10 cellular contexts compared by ENCODE assay signal in genomic region chr9:97853056-97853843, GRCh38. TPM values are rescaled to one million over a fixed set of nuclear protein-coding genes. Genes with fewer than 3 reads are reported as not detected.
DNase-seq lines count a peak whose midpoint lies in the region; ATAC-seq, FAIRE-seq and TF ChIP-seq lines count a peak whose summit lies in the region.
"Had no signal": no experiment of that assay in that cellular context is flagged by ENCODE, and none has a peak within 500 bp of the region (broad histone marks: within the 10 kb centered on the region; RNA-seq: fewer than 3 reads in every experiment).

FOXE1 (plus strand) TSS chr9:97853226; CDS start chr9:97853915, 689 bp downstream.

- no peak for TF ChIP-seq CTCF in activated CD8-positive, alpha-beta T cell treated with anti-CD3 and anti-CD28 coated beads for 36 hours (IDR thresholded peaks at IDR 0.05)
- TF ChIP-seq CTCF in keratinocyte (optimal IDR thresholded peaks at IDR 0.05 in 1 of 3, IDR thresholded peaks at IDR 0.05 in 1 of 3, conservative IDR thresholded peaks at IDR 0.05 in 1 of 3; ENCODE audit: extremely low read depth in 1 of 3, insufficient read depth in 2 of 3, low read length in 3 of 3) = no peak

- CTCF ChIA-PET in activated CD4-positive, alpha-beta T cell treated with anti-CD3 and anti-CD28 coated beads for 36 hours (lab: Charles Lee) = interaction anchor here (0.7 kb wide), 1 partner anchor 1984 kb away, joined by 3 read pairs; no protein-coding TSS in a partner anchor
- CTCF ChIA-PET in activated CD8-positive, alpha-beta T cell treated with anti-CD3 and anti-CD28 coated beads for 36 hours (lab: Charles Lee) = interaction anchor here (1.3 to 1.5 kb wide), 3 partner anchors 9 to 52 kb away, joined by 3 to 6 read pairs (median 4); no protein-coding TSS in a partner anchor

- H3K4me1 ChIP-seq in keratinocyte (ENCODE audit: control insufficient read depth, extremely low read depth, insufficient read depth, low read length) (peaks cover 12% of the 10 kb centered on the region), subcutaneous abdominal adipose tissue (ENCODE audit: control insufficient read depth in 5 of 5, insufficient read depth in 5 of 5, low read length in 5 of 5) (peaks cover 0 to 43% (median 31%) of the 10 kb centered on the region in 5 donors)

- H3K27ac ChIP-seq in keratinocyte (ENCODE audit: control insufficient read depth, insufficient read depth, low read length) (no peak within 1 kb of the TSS), subcutaneous abdominal adipose tissue (ENCODE audit: low read depth, low read length) (no peak within 1 kb of the TSS)

- peaks cover 28% of the 10 kb centered on the region for H3K4me1 Mint-ChIP-seq in activated CD4-positive, alpha-beta T cell treated with anti-CD3 and anti-CD28 coated beads for 36 hours
- peaks cover 33% of the 10 kb centered on the region for H3K4me1 Mint-ChIP-seq in activated CD8-positive, alpha-beta T cell treated with anti-CD3 and anti-CD28 coated beads for 36 hours (ENCODE audit: low read depth)

- peak; percentile 29 for DNase-seq in activated CD4-positive, alpha-beta T cell treated with anti-CD3 and anti-CD28 coated beads for 36 hours
- no peak for DNase-seq in activated CD4-positive, alpha-beta T cell treated with anti-CD3 and anti-CD28 coated beads, Interleukin-2, amount 50 U/mL, for 48 hours
- no peak for DNase-seq in activated CD8-positive, alpha-beta T cell treated with anti-CD3 and anti-CD28 coated beads for 36 hours
- DNase-seq in keratinocyte (ENCODE audit: low read depth, low spot score) (no peak), SHP77 treated with DMSO at 0.1 percent for 48 hours (lab: John Stamatoyannopoulos, UW) (no peak), NCI-H774 (lab: John Stamatoyannopoulos, UW) (no peak)

- H3K27me3 ChIP-seq in keratinocyte (ENCODE audit: control insufficient read depth, extremely low read depth, insufficient read depth, low read length) (peaks cover 55% of the 10 kb centered on the region), subcutaneous abdominal adipose tissue (ENCODE audit: control insufficient read depth in 5 of 5, insufficient read depth in 4 of 5, low read length in 5 of 5) (peaks cover 68 to 89% (median 88%) of the 10 kb centered on the region in 5 donors)

- intact Hi-C loops in activated CD4-positive, alpha-beta T cell treated with anti-CD3 and anti-CD28 coated beads for 36 hours (cut with DNase I, micrococcal nuclease) = loop anchor here (2.0 to 5.0 kb wide), 3 partner anchors 49 to 351 kb away; partner anchors contain the start of gene TMOD1 (in 1 of the 2)
- intact Hi-C loops in activated CD8-positive, alpha-beta T cell treated with anti-CD3 and anti-CD28 coated beads for 36 hours (cut with micrococcal nuclease) = no loop called here

- peak within 1 kb of the TSS; percentile 40 to 69 (median 62) for H3K4me3 ChIP-seq in keratinocyte (ENCODE audit: control insufficient read depth in 2 of 3, extremely low read depth in 1 of 3, insufficient read depth in 2 of 3, low read depth in 1 of 3, low read length in 3 of 3)
- peak within 1 kb of the TSS; percentile 29 to 60 (median 48) for H3K4me3 ChIP-seq in subcutaneous abdominal adipose tissue (ENCODE audit: low read depth in 1 of 5, low read length in 5 of 5)

- H3K9ac ChIP-seq in keratinocyte (ENCODE audit: control insufficient read depth, extremely low read depth, insufficient read depth, low read length) = peak within 1 kb of the TSS; percentile 50
- peak within 1 kb of the TSS in 1 of 5 donors; percentile 35 for H3K9ac ChIP-seq in subcutaneous abdominal adipose tissue (ENCODE audit: low read length in 5 of 5)

- no peaks in the 10 kb centered on the region for H3K9me1 ChIP-seq in keratinocyte (ENCODE audit: control insufficient read depth, extremely low read depth, insufficient read depth, low read length)

- FAIRE-seq in keratinocyte (lab: Jason Lieb, UNC) = no peak

- no peaks in the 10 kb centered on the region for H4K20me1 ChIP-seq in keratinocyte (ENCODE audit: control insufficient read depth, extremely low read depth, insufficient read depth, low read length)

- POLR2A ChIA-PET in activated CD4-positive, alpha-beta T cell treated with anti-CD3 and anti-CD28 coated beads for 36 hours (lab: Charles Lee) = no interaction called here
- POLR2A ChIA-PET in activated CD8-positive, alpha-beta T cell treated with anti-CD3 and anti-CD28 coated beads for 36 hours (lab: Charles Lee) = interaction anchor here (1.1 to 1.7 kb wide), 2 partner anchors 10 to 155 kb away, joined by 3 to 5 read pairs; no protein-coding TSS in a partner anchor

- no peaks in the 10 kb centered on the region for H3K79me2 ChIP-seq in keratinocyte (ENCODE audit: control insufficient read depth, insufficient read depth, low read length)

- no peaks in the 10 kb centered on the region for H3K36me3 Mint-ChIP-seq in activated CD4-positive, alpha-beta T cell treated with anti-CD3 and anti-CD28 coated beads for 36 hours (ENCODE audit: low read depth)
- peaks cover 2% of the 10 kb centered on the region for H3K36me3 Mint-ChIP-seq in activated CD8-positive, alpha-beta T cell treated with anti-CD3 and anti-CD28 coated beads for 36 hours (ENCODE audit: low read depth)

- peak within 1 kb of the TSS; percentile 82 for H3K4me3 Mint-ChIP-seq in activated CD4-positive, alpha-beta T cell treated with anti-CD3 and anti-CD28 coated beads for 36 hours
- peak within 1 kb of the TSS; percentile 82 for H3K4me3 Mint-ChIP-seq in activated CD8-positive, alpha-beta T cell treated with anti-CD3 and anti-CD28 coated beads for 36 hours

- peak within 1 kb of the TSS; percentile 60 for H3K4me2 ChIP-seq in keratinocyte (ENCODE audit: control insufficient read depth, extremely low read depth, insufficient read depth, low read depth, low read length)

- no peak within 1 kb of the TSS for H3K27ac Mint-ChIP-seq in activated CD4-positive, alpha-beta T cell treated with anti-CD3 and anti-CD28 coated beads for 36 hours
- no peak within 1 kb of the TSS for H3K27ac Mint-ChIP-seq in activated CD8-positive, alpha-beta T cell treated with anti-CD3 and anti-CD28 coated beads for 36 hours

- peaks cover 74% of the 10 kb centered on the region for H3K27me3 Mint-ChIP-seq in activated CD4-positive, alpha-beta T cell treated with anti-CD3 and anti-CD28 coated beads for 36 hours
- peaks cover 77% of the 10 kb centered on the region for H3K27me3 Mint-ChIP-seq in activated CD8-positive, alpha-beta T cell treated with anti-CD3 and anti-CD28 coated beads for 36 hours

- peak within 1 kb of the TSS; percentile 85 for H2AFZ ChIP-seq in keratinocyte (ENCODE audit: control insufficient read depth, low read length)

- no peaks in the 10 kb centered on the region for H3K9me3 Mint-ChIP-seq in activated CD4-positive, alpha-beta T cell treated with anti-CD3 and anti-CD28 coated beads for 36 hours (ENCODE audit: low read depth)
- H3K9me3 Mint-ChIP-seq in activated CD8-positive, alpha-beta T cell treated with anti-CD3 and anti-CD28 coated beads for 36 hours = no peaks in the 10 kb centered on the region

- H3K36me3 ChIP-seq in keratinocyte (ENCODE audit: control insufficient read depth in 2 of 2, extremely low read depth in 1 of 2, insufficient read depth in 2 of 2, low read length in 2 of 2) = no peaks in the 10 kb centered on the region
- H3K36me3 ChIP-seq in subcutaneous abdominal adipose tissue (ENCODE audit: control insufficient read depth in 5 of 5, insufficient read depth in 5 of 5, low read length in 5 of 5) = no peaks in the 10 kb centered on the region

- H3K9me3 ChIP-seq in keratinocyte (ENCODE audit: control insufficient read depth, low read depth, low read length) (no peaks in the 10 kb centered on the region), subcutaneous abdominal adipose tissue (ENCODE audit: control insufficient read depth in 5 of 5, low read length in 5 of 5) (no peaks in the 10 kb centered on the region)

- no peak for ATAC-seq in activated CD4-positive, alpha-beta T cell treated with anti-CD3 and anti-CD28 coated beads for 36 hours
- ATAC-seq in activated CD8-positive, alpha-beta T cell treated with anti-CD3 and anti-CD28 coated beads for 36 hours = peak; percentile 9
- ATAC-seq in HG02763 (IDR thresholded peaks at IDR 0.05; ENCODE audit: unreplicated experiment) = no peak

- dilution Hi-C loops in keratinocyte (cut with MboI; ENCODE audit: extremely low pct_ligation_motif_present, low sequenced_read_pairs) = loop anchor here (10.0 kb wide), 1 partner anchor 88 kb away; no protein-coding TSS in a partner anchor

RNA-seq across cellular contexts. Expression of gene FOXE1, which starts in this region (rescaled TPM):
- under 1 TPM; 0.07 TPM for total RNA-seq in activated CD4-positive, alpha-beta T cell treated with anti-CD3 and anti-CD28 coated beads for 36 hours
- total RNA-seq in activated CD8-positive, alpha-beta T cell treated with anti-CD3 and anti-CD28 coated beads for 36 hours = under 1 TPM in 1 of 2 experiments, not detected in 1; 0.09 TPM
- 0.97 to 1.9 TPM (median 1.1 TPM) in 3 replicates for polyA plus RNA-seq in keratinocyte
- polyA plus RNA-seq in keratinocyte (2011; ENCODE audit: low read depth) = 2.5 TPM
- 1.1 and 1.4 TPM in 2 replicates for polyA plus RNA-seq in keratinocyte (2011; cell fraction: cytosol; rRNA removed)
- 3.1 and 4.7 TPM in 2 replicates for polyA plus RNA-seq in keratinocyte (2011; cell fraction: nucleus; rRNA removed)
- polyA plus RNA-seq in keratinocyte (2012; ENCODE audit: low replicate concordance) = 1.9 and 2.1 TPM in 2 replicates
- polyA minus RNA-seq in keratinocyte = 0.58 to 1.0 TPM (median 0.92 TPM) in 3 replicates
- 3.6 TPM for polyA minus RNA-seq in keratinocyte (2011; cell fraction: cytosol; rRNA and poly(A)+ RNA removed)
- 3.6 and 5.1 TPM in 2 replicates for polyA minus RNA-seq in keratinocyte (2011; cell fraction: nucleus; rRNA and poly(A)+ RNA removed)
- total RNA-seq: activated CD8-positive, alpha-beta memory T cell treated with anti-CD3 and anti-CD28 coated beads for 36 hours; myocyte had no signal

Comparison
In these comparisons a context has a peak if more than half of its experiments do, and no peak if none do; other contexts are left out.
1. Peak in DNase-seq in activated CD4-positive, alpha-beta T cell treated with anti-CD3 and anti-CD28 coated beads for 36 hours; RNA of the gene not detected or under 1 TPM.
2. Peak in ATAC-seq in activated CD8-positive, alpha-beta T cell treated with anti-CD3 and anti-CD28 coated beads for 36 hours; RNA of the gene not detected or under 1 TPM.